Comparison of ENCODE assay signal across 1 cellular context in the genomic region with DNA sequence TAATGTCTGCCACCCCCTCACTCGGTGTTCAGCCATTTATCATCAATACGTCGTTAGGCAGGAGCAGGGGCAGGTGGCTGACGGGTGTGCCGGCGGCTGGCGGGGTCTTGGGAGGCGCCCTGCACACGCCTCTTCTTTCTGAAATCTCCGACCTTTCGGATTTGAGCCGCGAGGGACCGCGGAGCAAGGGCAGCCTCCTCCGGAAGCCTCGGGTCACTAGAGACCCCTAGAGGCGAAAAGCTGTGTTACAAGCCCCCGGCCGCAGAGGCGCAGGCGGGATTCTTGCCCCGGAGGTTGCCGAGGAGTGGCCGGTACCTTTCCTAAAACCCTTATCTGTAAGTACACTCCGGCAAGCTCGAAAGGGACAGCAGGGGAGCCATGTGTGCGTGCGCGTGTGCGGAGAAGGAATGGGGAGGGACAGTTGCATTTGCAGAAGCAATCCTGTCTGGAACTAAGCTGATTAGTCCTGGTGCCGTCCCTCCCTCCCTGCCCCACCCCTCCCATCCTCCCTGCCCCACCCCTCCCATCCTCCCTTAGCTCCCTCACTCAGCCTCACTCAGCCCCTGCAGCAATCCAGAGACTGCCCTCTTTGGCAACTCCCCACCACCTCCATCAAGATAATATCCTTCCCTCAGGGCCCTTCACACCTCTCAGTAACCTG.
A peak's percentile ranks its signal among the peaks of the same experiment; 100 is the strongest.
TF ChIP-seq lines count a peak whose summit lies in the region.

No MANE protein-coding gene starts in this region.

TF ChIP-seq in H1, 55 proteins besides CTCF, POLR2A, EP300 and RAD21 (continued from another document):
- TF ChIP-seq, protein P1, sequence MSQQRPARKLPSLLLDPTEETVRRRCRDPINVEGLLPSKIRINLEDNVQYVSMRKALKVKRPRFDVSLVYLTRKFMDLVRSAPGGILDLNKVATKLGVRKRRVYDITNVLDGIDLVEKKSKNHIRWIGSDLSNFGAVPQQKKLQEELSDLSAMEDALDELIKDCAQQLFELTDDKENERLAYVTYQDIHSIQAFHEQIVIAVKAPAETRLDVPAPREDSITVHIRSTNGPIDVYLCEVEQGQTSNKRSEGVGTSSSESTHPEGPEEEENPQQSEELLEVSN (IDR thresholded peaks at IDR 0.05) = peak; percentile 74; the same call in 1 of the 2 replicates
- TF ChIP-seq KDM4A (IDR thresholded peaks at IDR 0.05; ENCODE audit: low read depth, low read length, severe bottlenecking) (peak; percentile 43), EZH2 (IDR thresholded peaks at IDR 0.05; ENCODE audit: low read depth, low read length, severe bottlenecking) (peak; percentile 37), TBP (IDR thresholded peaks at IDR 0.05; ENCODE audit: low read depth, low read length) (peak; percentile 38; the same call in 1 of the 2 replicates), HDAC6 (IDR thresholded peaks at IDR 0.05; ENCODE audit: low read depth, low read length) (no peak), NRF1 (IDR thresholded peaks at IDR 0.05; ENCODE audit: low read depth, low read length) (peak; percentile 21; the same call in 1 of the 2 replicates), SIX5 (IDR thresholded peaks at IDR 0.05; ENCODE audit: low read depth, low read length) (no peak), HDAC2 (IDR thresholded peaks at IDR 0.05; ENCODE audit: borderline replicate concordance in 1 of 2, low read depth in 2 of 2, low read length in 2 of 2) (0 out of 4 replicates have a peak, but pooled peaks of 1 of the 2 experiments have one; percentile 19), ASH2L (IDR thresholded peaks at IDR 0.05; ENCODE audit: low read length) (peak; percentile 72), SAP30 (IDR thresholded peaks at IDR 0.05; ENCODE audit: insufficient read depth, insufficient replicate concordance, low read length) (no peak), CHD7 (IDR thresholded peaks at IDR 0.05; ENCODE audit: insufficient replicate concordance, low read length) (no peak), JUND (IDR thresholded peaks at IDR 0.05; ENCODE audit: low read length) (no peak), POLR2AphosphoS5 (IDR thresholded peaks at IDR 0.05; ENCODE audit: low read depth, low read length) (no peak)
- TF ChIP-seq, protein P2, sequence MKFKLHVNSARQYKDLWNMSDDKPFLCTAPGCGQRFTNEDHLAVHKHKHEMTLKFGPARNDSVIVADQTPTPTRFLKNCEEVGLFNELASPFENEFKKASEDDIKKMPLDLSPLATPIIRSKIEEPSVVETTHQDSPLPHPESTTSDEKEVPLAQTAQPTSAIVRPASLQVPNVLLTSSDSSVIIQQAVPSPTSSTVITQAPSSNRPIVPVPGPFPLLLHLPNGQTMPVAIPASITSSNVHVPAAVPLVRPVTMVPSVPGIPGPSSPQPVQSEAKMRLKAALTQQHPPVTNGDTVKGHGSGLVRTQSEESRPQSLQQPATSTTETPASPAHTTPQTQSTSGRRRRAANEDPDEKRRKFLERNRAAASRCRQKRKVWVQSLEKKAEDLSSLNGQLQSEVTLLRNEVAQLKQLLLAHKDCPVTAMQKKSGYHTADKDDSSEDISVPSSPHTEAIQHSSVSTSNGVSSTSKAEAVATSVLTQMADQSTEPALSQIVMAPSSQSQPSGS (IDR thresholded peaks at IDR 0.05; ENCODE audit: low read length) = no peak
